ENCODE assay signal across 25 cellular contexts in the genomic region with DNA sequence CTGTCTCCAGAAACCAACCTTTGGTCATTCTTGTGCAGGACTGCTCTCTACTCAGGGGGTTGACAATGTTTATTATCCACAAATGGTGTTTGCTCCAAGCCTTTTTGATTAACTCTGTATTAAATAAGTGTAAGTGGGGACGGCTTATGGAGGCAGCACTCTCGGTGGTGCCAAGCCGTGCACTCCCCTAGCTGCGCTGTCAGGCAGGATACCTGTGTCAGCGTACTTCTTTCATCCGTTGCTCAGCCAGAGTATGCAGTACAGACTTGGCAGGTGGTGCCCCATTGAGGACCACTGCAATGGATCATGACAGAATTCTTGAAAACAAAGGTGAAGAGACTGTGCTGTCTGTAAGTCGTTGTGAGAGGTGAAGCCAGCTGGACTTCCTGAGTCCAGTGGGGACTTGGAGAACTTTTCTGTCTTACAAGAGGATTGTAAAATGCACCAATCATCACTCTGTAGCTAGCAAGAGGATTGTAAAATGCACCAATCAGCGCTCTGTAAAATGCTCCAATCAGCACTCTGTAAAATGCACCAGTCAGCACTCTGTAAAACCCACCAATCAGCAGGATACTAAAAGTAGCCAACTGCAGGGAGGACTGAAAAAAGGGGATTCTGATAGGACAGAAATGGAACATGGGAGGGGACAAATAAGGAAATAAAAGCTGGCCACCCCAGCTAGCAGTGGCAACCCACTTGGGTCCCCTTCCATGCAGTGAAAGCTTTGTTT.
"Had no signal": no experiment of that assay in that cellular context is flagged by ENCODE, and none has a peak within 500 bp of the region (broad histone marks: within the 10 kb centered on the region; RNA-seq: fewer than 3 reads in every experiment).

No MANE protein-coding gene starts in this region.

- H3K4me1 ChIP-seq: left ventricle myocardium inferior, parathyroid adenoma, right atrium auricular region, tibial nerve, uterus had no signal

- H3K4me3 ChIP-seq: left ventricle myocardium inferior, lung, mucosa of descending colon, right atrium auricular region, smooth muscle cell, tibial nerve, uterus had no signal

- H3K4me2 ChIP-seq: smooth muscle cell had no signal

- H3K27ac Mint-ChIP-seq: naive thymus-derived CD4-positive, alpha-beta T cell; natural killer cell treated with Interleukin-12 subunit alpha and Interleukin-12 subunit beta and Interleukin-15 and Interleukin-18, amount 100 ng/mL, for 72 hours; stimulated activated memory B cell treated with anti-CD40 and anti-IgM and Interleukin-4, amounts not matched to agents 10 μg/mL and 1 μg/mL and 100 μg/mL, for 72 hours; stimulated activated naive CD8-positive, alpha-beta T cell treated with anti-CD3 and anti-CD28 coated beads, Interleukin-15, amount 100 ng/mL, for 72 hours; type B pancreatic cell had no signal

- H3K36me3 Mint-ChIP-seq: naive thymus-derived CD4-positive, alpha-beta T cell; stimulated activated memory B cell treated with anti-CD40 and anti-IgM and Interleukin-4, amounts not matched to agents 10 μg/mL and 1 μg/mL and 100 μg/mL, for 72 hours; type B pancreatic cell had no signal

- H3K4me3 Mint-ChIP-seq: naive thymus-derived CD4-positive, alpha-beta T cell; natural killer cell treated with Interleukin-12 subunit alpha and Interleukin-12 subunit beta and Interleukin-15 and Interleukin-18, amount 100 ng/mL, for 72 hours; neural crest cell; stimulated activated memory B cell treated with anti-CD40 and anti-IgM and Interleukin-4, amounts not matched to agents 10 μg/mL and 1 μg/mL and 100 μg/mL, for 72 hours; stimulated activated naive CD8-positive, alpha-beta T cell treated with anti-CD3 and anti-CD28 coated beads, Interleukin-15, amount 100 ng/mL, for 72 hours; type B pancreatic cell had no signal

- H3K4me1 Mint-ChIP-seq: naive thymus-derived CD4-positive, alpha-beta T cell; neural crest cell; stimulated activated memory B cell treated with anti-CD40 and anti-IgM and Interleukin-4, amounts not matched to agents 10 μg/mL and 1 μg/mL and 100 μg/mL, for 72 hours; stimulated activated naive CD8-positive, alpha-beta T cell treated with anti-CD3 and anti-CD28 coated beads, Interleukin-15, amount 100 ng/mL, for 72 hours had no signal

- H3K79me2 ChIP-seq: parathyroid adenoma had no signal

- H3K27me3 Mint-ChIP-seq: naive thymus-derived CD4-positive, alpha-beta T cell; natural killer cell treated with Interleukin-12 subunit alpha and Interleukin-12 subunit beta and Interleukin-15 and Interleukin-18, amount 100 ng/mL, for 72 hours; stimulated activated memory B cell treated with anti-CD40 and anti-IgM and Interleukin-4, amounts not matched to agents 10 μg/mL and 1 μg/mL and 100 μg/mL, for 72 hours; stimulated activated naive CD8-positive, alpha-beta T cell treated with anti-CD3 and anti-CD28 coated beads, Interleukin-15, amount 100 ng/mL, for 72 hours; type B pancreatic cell had no signal

- H2AFZ ChIP-seq: parathyroid adenoma had no signal

- H3K27me3 ChIP-seq: neutrophil, right atrium auricular region, tibial nerve, uterus had no signal

- H3K36me3 ChIP-seq: left ventricle myocardium inferior, neutrophil, right atrium auricular region, tibial nerve, uterus had no signal

- DNase-seq: islet precursor cell; left ventricle myocardium inferior; midbrain; mucosa of descending colon; naive thymus-derived CD4-positive, alpha-beta T cell; occipital lobe; stimulated activated CD4-positive, alpha-beta T cell treated with anti-CD3 and anti-CD28 coated beads, Interleukin-1b, Interleukin-23, amount 100 ng/mL, for 48 hours; stimulated activated CD4-positive, alpha-beta T cell treated with anti-CD3 and anti-CD28 coated beads, Interleukin-2, amount 100 ng/mL, for 48 hours; stimulated activated CD4-positive, alpha-beta T cell treated with anti-CD3 and anti-CD28 coated beads, Interleukin-4, amount 100 ng/mL, for 4 hours; stimulated activated CD8-positive, alpha-beta memory T cell treated with anti-CD3 and anti-CD28 coated beads, Interleukin-4, amount 100 ng/mL, for 48 hours; stimulated activated naive CD4-positive, alpha-beta T cell treated with Interleukin-2 at 50 U/mL for 16 hours; stimulated activated naive CD8-positive, alpha-beta T cell treated with anti-CD3 and anti-CD28 coated beads, Interleukin-15, amount 100 ng/mL, for 72 hours; substantia nigra; uterus had no signal

- H3K9ac ChIP-seq: parathyroid adenoma had no signal

- H3K9me3 ChIP-seq: neutrophil, uterus had no signal

- H3K27ac ChIP-seq: left ventricle myocardium inferior, neutrophil, parathyroid adenoma, right atrium auricular region, tibial nerve, uterus had no signal

- ATAC-seq: mucosa of descending colon; naive thymus-derived CD4-positive, alpha-beta T cell; natural killer cell treated with Interleukin-12 subunit alpha and Interleukin-12 subunit beta and Interleukin-15 and Interleukin-18, amount 100 ng/mL, for 72 hours; sciatic nerve; stimulated activated memory B cell treated with anti-CD40 and anti-IgM and Interleukin-4, amounts not matched to agents 10 μg/mL and 1 μg/mL and 100 μg/mL, for 72 hours; stimulated activated naive CD8-positive, alpha-beta T cell treated with anti-CD3 and anti-CD28 coated beads, Interleukin-15, amount 100 ng/mL, for 72 hours had no signal
